In the genomic region with DNA sequence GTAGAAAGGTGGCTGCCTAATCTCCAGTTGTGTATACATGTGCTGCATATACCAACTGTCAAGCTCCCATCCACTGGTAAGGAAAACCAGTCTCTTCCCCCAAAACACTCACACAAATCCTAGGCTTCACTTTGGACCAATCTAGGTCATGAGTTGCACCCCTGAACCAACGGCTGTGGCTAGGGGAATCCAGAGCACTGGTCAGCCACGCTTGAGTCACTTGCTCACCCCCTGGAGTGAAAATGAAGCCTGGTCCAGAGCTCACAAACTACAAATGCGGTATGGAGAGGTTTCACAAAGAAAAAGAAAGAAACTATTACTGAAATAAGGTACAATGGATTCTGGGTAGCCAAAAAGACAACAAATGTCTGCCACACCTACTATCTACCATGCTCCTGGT, we compare ENCODE assay signal across 1 cellular context.
TF ChIP-seq lines count a peak whose summit lies in the region.

No MANE protein-coding gene starts in this region.

TF ChIP-seq in SK-N-SH, 30 proteins besides CTCF, POLR2A, EP300 and RAD21 (continued from another document):
- TF ChIP-seq, protein P1, sequence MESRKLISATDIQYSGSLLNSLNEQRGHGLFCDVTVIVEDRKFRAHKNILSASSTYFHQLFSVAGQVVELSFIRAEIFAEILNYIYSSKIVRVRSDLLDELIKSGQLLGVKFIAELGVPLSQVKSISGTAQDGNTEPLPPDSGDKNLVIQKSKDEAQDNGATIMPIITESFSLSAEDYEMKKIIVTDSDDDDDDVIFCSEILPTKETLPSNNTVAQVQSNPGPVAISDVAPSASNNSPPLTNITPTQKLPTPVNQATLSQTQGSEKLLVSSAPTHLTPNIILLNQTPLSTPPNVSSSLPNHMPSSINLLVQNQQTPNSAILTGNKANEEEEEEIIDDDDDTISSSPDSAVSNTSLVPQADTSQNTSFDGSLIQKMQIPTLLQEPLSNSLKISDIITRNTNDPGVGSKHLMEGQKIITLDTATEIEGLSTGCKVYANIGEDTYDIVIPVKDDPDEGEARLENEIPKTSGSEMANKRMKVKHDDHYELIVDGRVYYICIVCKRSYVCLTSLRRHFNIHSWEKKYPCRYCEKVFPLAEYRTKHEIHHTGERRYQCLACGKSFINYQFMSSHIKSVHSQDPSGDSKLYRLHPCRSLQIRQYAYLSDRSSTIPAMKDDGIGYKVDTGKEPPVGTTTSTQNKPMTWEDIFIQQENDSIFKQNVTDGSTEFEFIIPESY (IDR thresholded peaks at IDR 0.05; ENCODE audit: borderline replicate concordance, low read depth): no peak
- no peak for TF ChIP-seq RCOR1 (IDR thresholded peaks at IDR 0.05; ENCODE audit: low read length)
